In genomic region chr2:144454466-144455287, GRCh38 we compare ENCODE assay signal across 9 cellular contexts.
DNase-seq lines count a peak whose midpoint lies in the region; ATAC-seq, FAIRE-seq and TF ChIP-seq lines count a peak whose summit lies in the region.
"Had no signal": no experiment of that assay in that cellular context is flagged by ENCODE, and none has a peak within 500 bp of the region (broad histone marks: within the 10 kb centered on the region; RNA-seq: fewer than 3 reads in every experiment).

No MANE protein-coding gene starts in this region.

- H4K20me1 ChIP-seq in endothelial cell of umbilical vein (replicated peaks; ENCODE audit: control insufficient read depth, extremely low read depth, insufficient read depth, low read length), result no peaks in the 10 kb centered on the region

- peak overlapping the region; percentile 92 for H3K27ac ChIP-seq in endothelial cell of umbilical vein (ENCODE audit: insufficient read depth, low read depth, low read length)

- DNase-seq in activated CD4-positive, alpha-beta T cell treated with anti-CD3 and anti-CD28 coated beads, Interleukin-2, amount 10 ng/mL, durations not matched to agents 24 days and 14 days, result no peak
- DNase-seq in activated CD4-positive, alpha-beta T cell treated with anti-CD3 and anti-CD28 coated beads, Interleukin-2, amount 10 ng/mL, durations not matched to agents 7 days and 5 days, result no peak
- DNase-seq in endothelial cell of umbilical vein (ENCODE audit: low read depth, low spot score) (peak; percentile 60), KBM-7 (no peak), NCI-H526 (lab: John Stamatoyannopoulos, UW) (no peak)
- DNase-seq in stimulated activated naive CD8-positive, alpha-beta T cell treated with anti-CD3 and anti-CD28 coated beads, Interleukin-15, Interleukin-2, amounts not matched to agents 100 U/mL and 50 U/mL, for 24 hours, result no peak
- DNase-seq: effector memory CD4-positive, alpha-beta T cell had no signal

- no peak overlapping the region for H3K4me3 ChIP-seq in endothelial cell of umbilical vein (replicated peaks in 1 of 3; ENCODE audit: insufficient read depth in 1 of 3, low read depth in 1 of 3, low read length in 3 of 3)

- H3K27me3 Mint-ChIP-seq in activated CD4-positive, alpha-beta T cell treated with anti-CD3 and anti-CD28 coated beads, Interleukin-2, amount 10 ng/mL, durations not matched to agents 24 days and 14 days, result peaks cover 7% of the 10 kb centered on the region
- peaks cover 23% of the 10 kb centered on the region for H3K27me3 Mint-ChIP-seq in activated CD4-positive, alpha-beta T cell treated with anti-CD3 and anti-CD28 coated beads, Interleukin-2, amount 10 ng/mL, durations not matched to agents 7 days and 5 days

- in situ Hi-C loops in KBM-7 (cut with MboI; ENCODE audit: low pct_unique_long_range_greater_than_20kb, low sequenced_read_pairs), result no loop called here

- no peak for FAIRE-seq in endothelial cell of umbilical vein (lab: Jason Lieb, UNC)

- H3K4me1 Mint-ChIP-seq in activated CD4-positive, alpha-beta T cell treated with anti-CD3 and anti-CD28 coated beads, Interleukin-2, amount 10 ng/mL, durations not matched to agents 24 days and 14 days, result peaks cover 33% of the 10 kb centered on the region
- H3K4me1 Mint-ChIP-seq in activated CD4-positive, alpha-beta T cell treated with anti-CD3 and anti-CD28 coated beads, Interleukin-2, amount 10 ng/mL, durations not matched to agents 7 days and 5 days, result peaks cover 15% of the 10 kb centered on the region

- TF ChIP-seq CTCF in endothelial cell of umbilical vein (IDR thresholded peaks at IDR 0.05; ENCODE audit: extremely low read depth in 1 of 2, insufficient read depth in 1 of 2, low read depth in 1 of 2, low read length in 2 of 2), result no peak

- intact Hi-C loops in activated CD4-positive, alpha-beta T cell treated with anti-CD3 and anti-CD28 coated beads, Interleukin-2, amount 10 ng/mL, durations not matched to agents 24 days and 14 days (cut with micrococcal nuclease), result loop anchor here (5.0 kb wide), 1 partner anchor 122 kb away; a partner anchor contains a TSS
- intact Hi-C loops in endothelial cell of umbilical vein (cut with micrococcal nuclease), result loop anchor here (10.0 kb wide), 1 partner anchor 550 kb away; no protein-coding TSS in a partner anchor

- H3K9ac ChIP-seq in endothelial cell of umbilical vein (replicated peaks; ENCODE audit: extremely low read depth, insufficient read depth, low read length), result peak overlapping the region; percentile 91

- peak overlapping the region; percentile 97 for H3K4me2 ChIP-seq in endothelial cell of umbilical vein (ENCODE audit: insufficient read depth, low read length)

- peak overlapping the region; percentile 43 for H3K27ac Mint-ChIP-seq in activated CD4-positive, alpha-beta T cell treated with anti-CD3 and anti-CD28 coated beads, Interleukin-2, amount 10 ng/mL, durations not matched to agents 24 days and 14 days
- no peak overlapping the region for H3K27ac Mint-ChIP-seq in activated CD4-positive, alpha-beta T cell treated with anti-CD3 and anti-CD28 coated beads, Interleukin-2, amount 10 ng/mL, durations not matched to agents 7 days and 5 days

- no peaks in the 10 kb centered on the region for H3K36me3 ChIP-seq in endothelial cell of umbilical vein (ENCODE audit: control insufficient read depth in 2 of 2, extremely low read depth in 1 of 2, insufficient read depth in 2 of 2, low read length in 2 of 2)

- H3K79me2 ChIP-seq in endothelial cell of umbilical vein (ENCODE audit: control insufficient read depth, insufficient read depth, low read length), result peaks cover 19% of the 10 kb centered on the region

- peaks cover 57% of the 10 kb centered on the region for H3K4me1 ChIP-seq in endothelial cell of umbilical vein (ENCODE audit: control insufficient read depth, extremely low read depth, insufficient read depth, low read length)

- POLR2A ChIA-PET in activated CD4-positive, alpha-beta T cell treated with anti-CD3 and anti-CD28 coated beads, Interleukin-2, amount 10 ng/mL, durations not matched to agents 7 days and 5 days (lab: Charles Lee), result interaction anchor here (0.6 kb wide), 1 partner anchor 66 kb away, joined by 3 read pairs; no protein-coding TSS in a partner anchor
- POLR2A ChIA-PET in endothelial cell of umbilical vein (lab: Charles Lee), result no interaction called here

- BruUV-seq in endothelial cell of umbilical vein (replicated peaks; lab: Mats Ljungman, UMichigan), result no TSS peak

- H3K9me1 ChIP-seq in endothelial cell of umbilical vein (replicated peaks; ENCODE audit: control insufficient read depth, extremely low read depth, insufficient read depth, low read length), result no peaks in the 10 kb centered on the region

- peak; percentile 67 for ATAC-seq in HG03432 (IDR thresholded peaks at IDR 0.05; ENCODE audit: unreplicated experiment)
- ATAC-seq in stimulated activated naive CD8-positive, alpha-beta T cell treated with anti-CD3 and anti-CD28 coated beads, Interleukin-15, Interleukin-2, amounts not matched to agents 100 U/mL and 50 U/mL, for 24 hours, result peak; percentile 58
- ATAC-seq in GM21786 (IDR thresholded peaks at IDR 0.05; ENCODE audit: unreplicated experiment), result no peak

- no peak overlapping the region for H2AFZ ChIP-seq in endothelial cell of umbilical vein (ENCODE audit: low read depth, low read length)

- no peaks in the 10 kb centered on the region for H3K9me3 ChIP-seq in endothelial cell of umbilical vein (replicated peaks; ENCODE audit: control insufficient read depth, insufficient read depth, low read length)

- dilution Hi-C loops in endothelial cell of umbilical vein (cut with MboI; ENCODE audit: extremely low pct_ligation_motif_present, low sequenced_read_pairs), result no loop called here

- H3K36me3 Mint-ChIP-seq in activated CD4-positive, alpha-beta T cell treated with anti-CD3 and anti-CD28 coated beads, Interleukin-2, amount 10 ng/mL, durations not matched to agents 24 days and 14 days (ENCODE audit: low read depth), result no peaks in the 10 kb centered on the region
- H3K36me3 Mint-ChIP-seq in activated CD4-positive, alpha-beta T cell treated with anti-CD3 and anti-CD28 coated beads, Interleukin-2, amount 10 ng/mL, durations not matched to agents 7 days and 5 days (ENCODE audit: low read depth), result no peaks in the 10 kb centered on the region

- H3K9me3 Mint-ChIP-seq in activated CD4-positive, alpha-beta T cell treated with anti-CD3 and anti-CD28 coated beads, Interleukin-2, amount 10 ng/mL, durations not matched to agents 24 days and 14 days, result no peaks in the 10 kb centered on the region
- no peaks in the 10 kb centered on the region for H3K9me3 Mint-ChIP-seq in activated CD4-positive, alpha-beta T cell treated with anti-CD3 and anti-CD28 coated beads, Interleukin-2, amount 10 ng/mL, durations not matched to agents 7 days and 5 days

- no peak overlapping the region for H3K4me3 Mint-ChIP-seq in activated CD4-positive, alpha-beta T cell treated with anti-CD3 and anti-CD28 coated beads, Interleukin-2, amount 10 ng/mL, durations not matched to agents 24 days and 14 days
- no peak overlapping the region for H3K4me3 Mint-ChIP-seq in activated CD4-positive, alpha-beta T cell treated with anti-CD3 and anti-CD28 coated beads, Interleukin-2, amount 10 ng/mL, durations not matched to agents 7 days and 5 days

- no peaks in the 10 kb centered on the region for H3K27me3 ChIP-seq in endothelial cell of umbilical vein (ENCODE audit: control insufficient read depth in 2 of 2, insufficient read depth in 2 of 2, low read length in 2 of 2)

- no peak for TF ChIP-seq POLR2A in endothelial cell of umbilical vein (IDR thresholded peaks at IDR 0.05; ENCODE audit: low read depth, low read length)

- CTCF ChIA-PET in activated CD4-positive, alpha-beta T cell treated with anti-CD3 and anti-CD28 coated beads, Interleukin-2, amount 10 ng/mL, durations not matched to agents 7 days and 5 days (lab: Charles Lee), result interaction anchor here (2.9 kb wide), 1 partner anchor 23 kb away, joined by 6 read pairs; no protein-coding TSS in a partner anchor
- CTCF ChIA-PET in endothelial cell of umbilical vein (lab: Charles Lee), result interaction anchor here (1.9 kb wide), 1 partner anchor 15 kb away, joined by 5 read pairs; no protein-coding TSS in a partner anchor

TF ChIP-seq in endothelial cell of umbilical vein, 7 proteins besides CTCF, POLR2A, EP300 and RAD21:
- TF ChIP-seq GATA2 (IDR thresholded peaks at IDR 0.05; ENCODE audit: insufficient read depth, insufficient read length, low read depth, low read length) (no peak), JUN (IDR thresholded peaks at IDR 0.05; ENCODE audit: borderline replicate concordance, insufficient read depth, insufficient read length, low read depth) (no peak), FOS (IDR thresholded peaks at IDR 0.05; ENCODE audit: borderline replicate concordance, insufficient read depth, low read length) (no peak), MYC (IDR thresholded peaks at IDR 0.05; ENCODE audit: low read depth, low read length) (no peak), EZH2 (IDR thresholded peaks at IDR 0.05; ENCODE audit: borderline replicate concordance, low read depth, low read length, severe bottlenecking) (no peak), POLR2AphosphoS5 (IDR thresholded peaks at IDR 0.05; ENCODE audit: insufficient read depth, low read depth, low read length) (no peak)
- TF ChIP-seq, protein P1, sequence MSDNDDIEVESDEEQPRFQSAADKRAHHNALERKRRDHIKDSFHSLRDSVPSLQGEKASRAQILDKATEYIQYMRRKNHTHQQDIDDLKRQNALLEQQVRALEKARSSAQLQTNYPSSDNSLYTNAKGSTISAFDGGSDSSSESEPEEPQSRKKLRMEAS (IDR thresholded peaks at IDR 0.05; ENCODE audit: insufficient read depth, insufficient read length), result no peak
